ENCODE assay signal across 8 cellular contexts in genomic region chr1:233328661-233329498, GRCh38. TPM values are rescaled to one million over a fixed set of nuclear protein-coding genes. Genes with fewer than 3 reads are reported as not detected.
DNase-seq lines count a peak whose midpoint lies in the region; ATAC-seq and TF ChIP-seq lines count a peak whose summit lies in the region.

No MANE protein-coding gene starts in this region.

- peak overlapping the region; percentile 76 for H3K4me3 Mint-ChIP-seq in activated T-helper 17 cell treated with anti-CD3 and anti-CD28 coated beads, Interleukin-2, amount 50 U/mL, for 72 hours

- peaks cover 4% of the 10 kb centered on the region for H3K4me1 Mint-ChIP-seq in activated T-helper 17 cell treated with anti-CD3 and anti-CD28 coated beads, Interleukin-2, amount 50 U/mL, for 72 hours

- H3K27ac Mint-ChIP-seq in activated T-helper 17 cell treated with anti-CD3 and anti-CD28 coated beads, Interleukin-2, amount 50 U/mL, for 72 hours, result no peak overlapping the region

- no peaks in the 10 kb centered on the region for H3K27me3 Mint-ChIP-seq in activated T-helper 17 cell treated with anti-CD3 and anti-CD28 coated beads, Interleukin-2, amount 50 U/mL, for 72 hours

- CTCF ChIA-PET in BJ (lab: Yijun Ruan, JAX), result no interaction called here
- CTCF ChIA-PET in GM10248 (lab: Yijun Ruan, JAX), result no interaction called here

- H3K4me3 ChIP-seq in BJ (ENCODE audit: low read depth, low read length), result peak overlapping the region; percentile 46
- peak overlapping the region; percentile 70 for H3K4me3 ChIP-seq in iPS-18c (ENCODE audit: insufficient read depth, low read depth, low read length)

- H3K9me3 ChIP-seq in iPS-18c (ENCODE audit: control insufficient read depth, insufficient read depth, low read length), result peaks cover 2% of the 10 kb centered on the region

- DNase-seq in BJ (ENCODE audit: low read depth), result no peak
- peak; percentile 58 for DNase-seq in HT-29 (ENCODE audit: low spot score)
- peak; percentile 5 for DNase-seq in stimulated activated naive CD8-positive, alpha-beta T cell treated with anti-CD3 and anti-CD28 coated beads, Interleukin-15, Interleukin-2, amounts not matched to agents 100 U/mL and 50 U/mL, for 24 hours
- no peak for DNase-seq in GM10248 (ENCODE audit: extremely low spot score)

- no peak for TF ChIP-seq CTCF in BJ (IDR thresholded peaks at IDR 0.05; ENCODE audit: insufficient read depth, low read depth, low read length)
- no peak for TF ChIP-seq CTCF in GM10248 (IDR thresholded peaks at IDR 0.05; ENCODE audit: control extremely low read depth, extremely low read depth, low read depth, missing control alignments)

- H3K9me3 Mint-ChIP-seq in activated T-helper 17 cell treated with anti-CD3 and anti-CD28 coated beads, Interleukin-2, amount 50 U/mL, for 72 hours, result no peaks in the 10 kb centered on the region

- no peak for ATAC-seq in activated T-helper 17 cell treated with anti-CD3 and anti-CD28 coated beads, Interleukin-2, amount 50 U/mL, for 72 hours (replicated peaks)
- no peak for ATAC-seq in stimulated activated naive CD8-positive, alpha-beta T cell treated with anti-CD3 and anti-CD28 coated beads, Interleukin-15, Interleukin-2, amounts not matched to agents 100 U/mL and 50 U/mL, for 24 hours
- ATAC-seq in HG03280 (IDR thresholded peaks at IDR 0.05; ENCODE audit: unreplicated experiment) (no peak), GM19324 (IDR thresholded peaks at IDR 0.05; ENCODE audit: low FRiP score, unreplicated experiment) (no peak)

- POLR2A ChIA-PET in BJ (lab: Charles Lee) (interaction anchor here (0.7 kb wide), 1 partner anchor 9 kb away, joined by 4 read pairs; no protein-coding TSS in a partner anchor), GM10248 (lab: Yijun Ruan, JAX) (no interaction called here)

- H3K36me3 ChIP-seq in BJ (ENCODE audit: control insufficient read depth, insufficient read depth, low read length), result no peaks in the 10 kb centered on the region

- H3K27me3 ChIP-seq in BJ (ENCODE audit: control insufficient read depth, insufficient read depth, low read length), result peaks cover 10% of the 10 kb centered on the region

- no peaks in the 10 kb centered on the region for H3K36me3 Mint-ChIP-seq in activated T-helper 17 cell treated with anti-CD3 and anti-CD28 coated beads, Interleukin-2, amount 50 U/mL, for 72 hours (ENCODE audit: low read depth)

RNA-seq across cellular contexts. Expression of gene MAP3K21, which starts 1.4 kb away (rescaled TPM):
- polyA plus RNA-seq in BJ (2011; rRNA removed), result 0.10 and 0.13 TPM in 2 replicates
- 0.10 and 0.19 TPM in 2 replicates for polyA minus RNA-seq in BJ (2011; rRNA and poly(A)+ RNA removed)
- 10.1 and 10.8 TPM in 2 replicates for total RNA-seq in HT-29 (2014; rRNA removed; shearing (Covaris generic))
- 10 to 100 TPM in 1 of 2 donors, 1 to 10 TPM in 1; 7.3 to 17.7 TPM for total RNA-seq in activated T-helper 17 cell treated with anti-CD3 and anti-CD28 coated beads, Interleukin-2, amount 50 U/mL, for 72 hours

RNA-seq across cellular contexts. Expression of gene PCNX2, which starts 33.4 kb away (rescaled TPM):
- 8.5 and 10.1 TPM in 2 replicates for polyA plus RNA-seq in BJ (2011; rRNA removed)
- polyA minus RNA-seq in BJ (2011; rRNA and poly(A)+ RNA removed), result 38.0 and 43.0 TPM in 2 replicates
- 11.8 and 20.2 TPM in 2 replicates for total RNA-seq in HT-29 (2014; rRNA removed; shearing (Covaris generic))
- 10 to 100 TPM; 21.3 to 25.9 TPM for total RNA-seq in activated T-helper 17 cell treated with anti-CD3 and anti-CD28 coated beads, Interleukin-2, amount 50 U/mL, for 72 hours

Comparison
In these comparisons a context has a peak if more than half of its experiments do, and no peak if none do; other contexts are left out.
1. DNase-seq: peak in HT-29 (single experiment) and stimulated activated naive CD8-positive, alpha-beta T cell treated with anti-CD3 and anti-CD28 coated beads, Interleukin-15, Interleukin-2, amounts not matched to agents 100 U/mL and 50 U/mL, for 24 hours (single experiment); none in BJ (single experiment) and GM10248 (single experiment).